Comparison of ENCODE assay signal across 8 cellular contexts in genomic region chr14:91508105-91508504, GRCh38. TPM values are rescaled to one million over a fixed set of nuclear protein-coding genes. Genes with fewer than 3 reads are reported as not detected.
DNase-seq lines count a peak whose midpoint lies in the region; ATAC-seq, FAIRE-seq and TF ChIP-seq lines count a peak whose summit lies in the region.

No MANE protein-coding gene starts in this region.

- CTCF ChIA-PET in HepG2 (lab: Yijun Ruan, JAX; ENCODE audit: low intra/inter-chr PET ratio, low total read pairs) = no interaction called here

- POLR2A ChIA-PET in HepG2 (lab: Yijun Ruan, JAX) = interaction anchor here (2.5 kb wide), 1 partner anchor 11 kb away, joined by 12 read pairs; no protein-coding TSS in a partner anchor

- H3K36me3 ChIP-seq in HepG2 (replicated peaks in 1 of 2; ENCODE audit: control insufficient read depth in 1 of 2, insufficient read depth in 2 of 2, low read length in 2 of 2) (peaks cover under 1 to 27% of the 10 kb centered on the region in 2 experiments; a peak in 4 of 5 replicates), tibial artery (peaks cover 0 to 10% (median 9%) of the 10 kb centered on the region in 3 donors)

- WGBS in HepG2 (ENCODE audit: low lambda C conversion rate) = 3% methylated on average over 2 of the region's 2 CpGs

- H3K36me3 Mint-ChIP-seq in activated T-cell treated with anti-CD3 and anti-CD28 coated beads, Interleukin-2, amount 50 U/mL, for 24 hours (ENCODE audit: low read depth) = peaks cover 68% of the 10 kb centered on the region
- peaks cover 51% of the 10 kb centered on the region for H3K36me3 Mint-ChIP-seq in activated naive CD8-positive, alpha-beta T cell treated with anti-CD3 and anti-CD28 coated beads, Interleukin-2, amount 50 U/mL, for 24 hours (ENCODE audit: low read depth)

- in situ Hi-C loops in HepG2 (cut with HindIII; ENCODE audit: extremely low pct_ligation_motif_present, low pct_unique_long_range_greater_than_20kb) = no loop called here

- TF ChIP-seq RAD21 in HepG2 (CRISPR knock-in tag; IDR thresholded peaks at IDR 0.05) = no peak

- H3K27me3 ChIP-seq in HepG2 (ENCODE audit: control insufficient read depth in 1 of 2, insufficient read depth in 2 of 2, low read length in 2 of 2) (no peaks in the 10 kb centered on the region; a peak in 2 of 5 replicates), tibial artery (no peaks in the 10 kb centered on the region)

- H2AFZ ChIP-seq in HepG2 (ENCODE audit: low read length) = no peak overlapping the region

- peak overlapping the region; percentile 95 for H3K9ac ChIP-seq in HepG2 (ENCODE audit: insufficient read depth, low read depth, low read length)

- peak overlapping the region; percentile 94 for H3K27ac Mint-ChIP-seq in activated T-cell treated with anti-CD3 and anti-CD28 coated beads, Interleukin-2, amount 50 U/mL, for 24 hours
- H3K27ac Mint-ChIP-seq in activated naive CD8-positive, alpha-beta T cell treated with anti-CD3 and anti-CD28 coated beads, Interleukin-2, amount 50 U/mL, for 24 hours = peak overlapping the region; percentile 97

- FAIRE-seq in HepG2 (lab: Jason Lieb, UNC) = no peak

- no TSS peak for BruUV-seq in HepG2 (replicated peaks; lab: Mats Ljungman, UMichigan)

- H3K4me1 ChIP-seq in HepG2 (ENCODE audit: insufficient read depth, low read length) (peaks cover 46% of the 10 kb centered on the region), tibial artery (peaks cover 0 to 58% (median 25%) of the 10 kb centered on the region in 4 donors)

- DNase-seq in activated T-cell treated with anti-CD3 and anti-CD28 coated beads, Interleukin-2, amount 50 U/mL, for 24 hours = no peak
- DNase-seq in activated T-cell treated with anti-CD3 and anti-CD28 coated beads, Interleukin-2, amount 50 U/mL, for 48 hours = no peak
- no peak for DNase-seq in activated naive CD8-positive, alpha-beta T cell treated with anti-CD3 and anti-CD28 coated beads, Interleukin-2, amount 50 U/mL, for 24 hours
- DNase-seq in HepG2 (ENCODE audit: low spot score) = no peak
- no peak for DNase-seq in tibial artery
- DNase-seq in ecto neural progenitor cell (ENCODE audit: low spot score) = no peak
- DNase-seq in NCI-H1417 (lab: John Stamatoyannopoulos, UW) = no peak

- no peaks in the 10 kb centered on the region for H3K9me3 Mint-ChIP-seq in activated T-cell treated with anti-CD3 and anti-CD28 coated beads, Interleukin-2, amount 50 U/mL, for 24 hours
- H3K9me3 Mint-ChIP-seq in activated naive CD8-positive, alpha-beta T cell treated with anti-CD3 and anti-CD28 coated beads, Interleukin-2, amount 50 U/mL, for 24 hours = no peaks in the 10 kb centered on the region

- TF ChIP-seq CTCF in HepG2 (CRISPR knock-in tag; IDR thresholded peaks at IDR 0.05) (no peak), tibial artery (IDR thresholded peaks at IDR 0.05) (no peak)

- no peaks in the 10 kb centered on the region for H3K9me3 ChIP-seq in HepG2 (ENCODE audit: low read length)
- no peaks in the 10 kb centered on the region for H3K9me3 ChIP-seq in tibial artery

- H3K4me2 ChIP-seq in HepG2 (ENCODE audit: low read depth, low read length) = peak overlapping the region; percentile 80

- no peaks in the 10 kb centered on the region for H3K27me3 Mint-ChIP-seq in activated T-cell treated with anti-CD3 and anti-CD28 coated beads, Interleukin-2, amount 50 U/mL, for 24 hours
- H3K27me3 Mint-ChIP-seq in activated naive CD8-positive, alpha-beta T cell treated with anti-CD3 and anti-CD28 coated beads, Interleukin-2, amount 50 U/mL, for 24 hours = no peaks in the 10 kb centered on the region

- peak overlapping the region; percentile 75 to 93 (median 85) for H3K4me3 ChIP-seq in HepG2 (replicated peaks in 1 of 3; ENCODE audit: insufficient read depth in 1 of 3, low read depth in 2 of 3, low read length in 3 of 3)
- peak overlapping the region; percentile 86 to 100 for H3K4me3 ChIP-seq in tibial artery

- TF ChIP-seq POLR2A in HepG2 (IDR thresholded peaks at IDR 0.05; ENCODE audit: insufficient read depth in 1 of 2, low read depth in 2 of 2, low read length in 2 of 2) = no peak

- H3K27ac ChIP-seq in HepG2 (ENCODE audit: extremely low read length, insufficient read depth, low read length) (peak overlapping the region; percentile 99), tibial artery (peak overlapping the region; percentile 98 to 99)

- H3K79me2 ChIP-seq in HepG2 (ENCODE audit: insufficient read depth, low read length) = peaks cover 63% of the 10 kb centered on the region

- no peak for TF ChIP-seq EP300 in HepG2 (IDR thresholded peaks at IDR 0.05; ENCODE audit: low read depth in 2 of 2, low read length in 2 of 2)
- no peak for TF ChIP-seq EP300 in HepG2 (CRISPR knock-in tag; IDR thresholded peaks at IDR 0.05; ENCODE audit: borderline replicate concordance)

- peaks cover 51% of the 10 kb centered on the region for H4K20me1 ChIP-seq in HepG2 (ENCODE audit: insufficient read depth, low read length)

- ATAC-seq in activated naive CD8-positive, alpha-beta T cell treated with anti-CD3 and anti-CD28 coated beads, Interleukin-2, amount 50 U/mL, for 24 hours = no peak
- ATAC-seq in HepG2 (no peak), GM19397 (IDR thresholded peaks at IDR 0.05; ENCODE audit: unreplicated experiment) (no peak)

- intact Hi-C loops in HepG2 (cut with micrococcal nuclease; ENCODE audit: unreplicated experiment) = no loop called here
- intact Hi-C loops in tibial artery (cut with DNase I; ENCODE audit: low total_unique reads) = no loop called here

- H3K4me1 Mint-ChIP-seq in activated T-cell treated with anti-CD3 and anti-CD28 coated beads, Interleukin-2, amount 50 U/mL, for 24 hours (ENCODE audit: low read depth) = peaks cover 42% of the 10 kb centered on the region
- peaks cover 47% of the 10 kb centered on the region for H3K4me1 Mint-ChIP-seq in activated naive CD8-positive, alpha-beta T cell treated with anti-CD3 and anti-CD28 coated beads, Interleukin-2, amount 50 U/mL, for 24 hours

- peak overlapping the region; percentile 93 for H3K4me3 Mint-ChIP-seq in activated T-cell treated with anti-CD3 and anti-CD28 coated beads, Interleukin-2, amount 50 U/mL, for 24 hours
- peak overlapping the region; percentile 98 for H3K4me3 Mint-ChIP-seq in activated naive CD8-positive, alpha-beta T cell treated with anti-CD3 and anti-CD28 coated beads, Interleukin-2, amount 50 U/mL, for 24 hours

TF ChIP-seq in HepG2, 621 proteins besides CTCF, POLR2A, EP300 and RAD21 (continues in another document):
- no peak for TF ChIP-seq DR1 (CRISPR knock-in tag; IDR thresholded peaks at IDR 0.05)
- no peak for TF ChIP-seq LCORL (IDR thresholded peaks at IDR 0.05)
- TF ChIP-seq LCORL (CRISPR knock-in tag; IDR thresholded peaks at IDR 0.05) = no peak
- TF ChIP-seq ESRRA (CRISPR knock-in tag; IDR thresholded peaks at IDR 0.05; ENCODE audit: low read depth) = no peak
- no peak for TF ChIP-seq ZNF724P (CRISPR knock-in tag; IDR thresholded peaks at IDR 0.05; ENCODE audit: borderline replicate concordance)
- TF ChIP-seq, protein P1, sequence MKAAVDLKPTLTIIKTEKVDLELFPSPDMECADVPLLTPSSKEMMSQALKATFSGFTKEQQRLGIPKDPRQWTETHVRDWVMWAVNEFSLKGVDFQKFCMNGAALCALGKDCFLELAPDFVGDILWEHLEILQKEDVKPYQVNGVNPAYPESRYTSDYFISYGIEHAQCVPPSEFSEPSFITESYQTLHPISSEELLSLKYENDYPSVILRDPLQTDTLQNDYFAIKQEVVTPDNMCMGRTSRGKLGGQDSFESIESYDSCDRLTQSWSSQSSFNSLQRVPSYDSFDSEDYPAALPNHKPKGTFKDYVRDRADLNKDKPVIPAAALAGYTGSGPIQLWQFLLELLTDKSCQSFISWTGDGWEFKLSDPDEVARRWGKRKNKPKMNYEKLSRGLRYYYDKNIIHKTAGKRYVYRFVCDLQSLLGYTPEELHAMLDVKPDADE (CRISPR knock-in tag; IDR thresholded peaks at IDR 0.05) = no peak
- no peak for TF ChIP-seq ZNF556 (CRISPR knock-in tag; IDR thresholded peaks at IDR 0.05; ENCODE audit: borderline replicate concordance)
- TF ChIP-seq KDM4B (CRISPR knock-in tag; IDR thresholded peaks at IDR 0.05) = no peak
- TF ChIP-seq TFDP1 (CRISPR knock-in tag; IDR thresholded peaks at IDR 0.05; ENCODE audit: borderline replicate concordance) = no peak
- TF ChIP-seq ELF4 (CRISPR knock-in tag; IDR thresholded peaks at IDR 0.05; ENCODE audit: borderline replicate concordance) = no peak
- TF ChIP-seq ZNF839 (CRISPR knock-in tag; IDR thresholded peaks at IDR 0.05; ENCODE audit: borderline replicate concordance) = no peak

RNA-seq across cellular contexts. Expression of gene PPP4R3A, which starts 2.0 kb away (rescaled TPM):
- total RNA-seq in HepG2 (2016; rRNA removed; fragmentation: Illumina TruSeq; extraction: Trizol) = 57.4 and 89.0 TPM in 2 replicates
- total RNA-seq in HepG2 (2016; cell fraction: cytosol; rRNA removed; fragmentation: Illumina TruSeq; extraction: Trizol; ENCODE audit: low read depth) = 19.7 and 21.2 TPM in 2 replicates
- total RNA-seq in HepG2 (2016; cell fraction: insoluble cytoplasmic fraction; rRNA removed; fragmentation: Illumina TruSeq; extraction: Trizol) = 60.8 and 82.7 TPM in 2 replicates
- total RNA-seq in HepG2 (2016; cell fraction: membrane; rRNA removed; fragmentation: Illumina TruSeq; extraction: Trizol) = 40.5 and 42.1 TPM in 2 replicates
- total RNA-seq in HepG2 (2016; cell fraction: nucleus; rRNA removed; fragmentation: Illumina TruSeq; extraction: Trizol) = 63.0 and 72.1 TPM in 2 replicates
- 22.3 and 22.5 TPM in 2 replicates for polyA plus RNA-seq in HepG2 (2011; rRNA removed)
- polyA plus RNA-seq in HepG2 (2011; cell fraction: cytosol; rRNA removed) = 11.4 and 17.4 TPM in 2 replicates
- 26.8 and 27.5 TPM in 2 replicates for polyA plus RNA-seq in HepG2 (2011; cell fraction: nucleus; rRNA removed)
- polyA plus RNA-seq in HepG2 (2012) = 39.0 and 43.9 TPM in 2 replicates
- 4.7 and 5.3 TPM in 2 replicates for polyA plus RNA-seq in HepG2 (2016; cell fraction: cytosol; fragmentation: Illumina TruSeq; extraction: Trizol; ENCODE audit: low read depth)
- 74.1 and 82.9 TPM in 2 replicates for polyA plus RNA-seq in HepG2 (2016; cell fraction: insoluble cytoplasmic fraction; fragmentation: Illumina TruSeq; extraction: Trizol; ENCODE audit: low read depth)
- 18.0 and 19.0 TPM in 2 replicates for polyA plus RNA-seq in HepG2 (2016; cell fraction: membrane; fragmentation: Illumina TruSeq; extraction: Trizol; ENCODE audit: low read depth)
- 99.9 and 101 TPM in 2 replicates for polyA plus RNA-seq in HepG2 (2016; cell fraction: nucleus; fragmentation: Illumina TruSeq; extraction: Trizol; ENCODE audit: insufficient read depth, low read depth)
- polyA minus RNA-seq in HepG2 (2011; rRNA and poly(A)+ RNA removed; ENCODE audit: low replicate concordance) = 16.2 and 31.7 TPM in 2 replicates
- polyA minus RNA-seq in HepG2 (2011; cell fraction: cytosol; rRNA and poly(A)+ RNA removed) = 26.6 and 29.5 TPM in 2 replicates
- 68.9 and 69.3 TPM in 2 replicates for polyA minus RNA-seq in HepG2 (2011; cell fraction: nucleus; rRNA and poly(A)+ RNA removed)
